1 cellular context compared by ENCODE assay signal in genomic region chr7:307970-308369, GRCh38.
TF ChIP-seq lines count a peak whose summit lies in the region.

No MANE protein-coding gene starts in this region.

TF ChIP-seq in K562, 482 proteins besides CTCF, POLR2A, EP300 and RAD21 (continued from another document):
- TF ChIP-seq HBP1 (CRISPR knock-in tag; IDR thresholded peaks at IDR 0.05) (no peak), ZBTB34 (CRISPR knock-in tag; IDR thresholded peaks at IDR 0.05) (no peak), ZNF184 (CRISPR knock-in tag; IDR thresholded peaks at IDR 0.05) (no peak), ZNF354B (CRISPR knock-in tag; IDR thresholded peaks at IDR 0.05) (0 out of 2 replicates have a peak, but pooled peaks have one; percentile 15), NFRKB (IDR thresholded peaks at IDR 0.05; ENCODE audit: low read depth) (no peak), POLR2H (tag; IDR thresholded peaks at IDR 0.05; ENCODE audit: low read depth) (no peak), ZFP91 (CRISPR knock-in tag; IDR thresholded peaks at IDR 0.05) (no peak)
TF ChIP-seq in K562: peak in this region for 2.
